In genomic region chrX:46754450-46755075, GRCh38 we compare ENCODE assay signal across 12 cellular contexts. TPM values are rescaled to one million over a fixed set of nuclear protein-coding genes. Genes with fewer than 3 reads are reported as not detected.
A peak's percentile ranks its signal among the peaks of the same experiment; 100 is the strongest.
DNase-seq lines count a peak whose midpoint lies in the region; ATAC-seq and TF ChIP-seq lines count a peak whose summit lies in the region.
"Had no signal": no experiment of that assay in that cellular context is flagged by ENCODE, and none has a peak within 500 bp of the region (broad histone marks: within the 10 kb centered on the region; RNA-seq: fewer than 3 reads in every experiment).

No MANE protein-coding gene starts in this region.

- peak; percentile 4 for DNase-seq in Ammon's horn (ENCODE audit: low spot score)
- peak; percentile 56 for DNase-seq in GM12865 (ENCODE audit: low read depth)
- DNase-seq in NAMALWA (ENCODE audit: low spot score) = peak; percentile 72
- no peak for DNase-seq in activated naive CD8-positive, alpha-beta T cell treated with anti-CD3 and anti-CD28 coated beads for 36 hours
- no peak for DNase-seq in NCI-H2029 treated with DMSO at 0.1 percent for 48 hours (lab: John Stamatoyannopoulos, UW)
- no peak for DNase-seq in uterus
- no peak for DNase-seq in activated CD8-positive, alpha-beta memory T cell treated with anti-CD3 and anti-CD28 coated beads for 24 hours
- DNase-seq: amygdala, KG1, natural killer cell had no signal

- TF ChIP-seq POLR2A in uterus (IDR thresholded peaks at IDR 0.05) = no peak

- H3K36me3 ChIP-seq in uterus = no peaks in the 10 kb centered on the region

- H3K4me3 ChIP-seq in GM12865 (ENCODE audit: low read depth, low read length) (peak overlapping the region; percentile 64), uterus (no peak overlapping the region)

- H3K9me3 ChIP-seq in uterus = no peaks in the 10 kb centered on the region

- H3K36me3 Mint-ChIP-seq in activated naive CD8-positive, alpha-beta T cell treated with anti-CD3 and anti-CD28 coated beads for 36 hours = peaks cover 3% of the 10 kb centered on the region
- H3K36me3 Mint-ChIP-seq: natural killer cell had no signal

- peak overlapping the region; percentile 69 for H3K27ac Mint-ChIP-seq in activated naive CD8-positive, alpha-beta T cell treated with anti-CD3 and anti-CD28 coated beads for 36 hours
- H3K27ac Mint-ChIP-seq: natural killer cell had no signal

- H3K27ac ChIP-seq in uterus = no peak overlapping the region

- H3K27me3 Mint-ChIP-seq in activated naive CD8-positive, alpha-beta T cell treated with anti-CD3 and anti-CD28 coated beads for 36 hours = no peaks in the 10 kb centered on the region

- H3K4me1 Mint-ChIP-seq in activated naive CD8-positive, alpha-beta T cell treated with anti-CD3 and anti-CD28 coated beads for 36 hours = peaks cover 14% of the 10 kb centered on the region

- TF ChIP-seq CTCF in GM12865 (IDR thresholded peaks at IDR 0.05; ENCODE audit: insufficient read depth, low read depth, low read length, missing control alignments) = no peak
- no peak for TF ChIP-seq CTCF in uterus (IDR thresholded peaks at IDR 0.05)

- intact Hi-C loops in uterus (cut with DNase I; ENCODE audit: low total_unique reads) = no loop called here

- no peaks in the 10 kb centered on the region for H3K9me3 Mint-ChIP-seq in activated naive CD8-positive, alpha-beta T cell treated with anti-CD3 and anti-CD28 coated beads for 36 hours
- H3K9me3 Mint-ChIP-seq: natural killer cell had no signal

- H3K4me1 ChIP-seq in uterus = no peaks in the 10 kb centered on the region

- no peaks in the 10 kb centered on the region for H3K27me3 ChIP-seq in uterus

- H3K4me3 Mint-ChIP-seq in activated naive CD8-positive, alpha-beta T cell treated with anti-CD3 and anti-CD28 coated beads for 36 hours = no peak overlapping the region
- H3K4me3 Mint-ChIP-seq: natural killer cell had no signal

- no peak for ATAC-seq in HG02642 (IDR thresholded peaks at IDR 0.05; ENCODE audit: poor library complexity, unreplicated experiment)
- ATAC-seq: natural killer cell, SK-N-SH treated with all-trans-retinoic acid at 6 μM for 48 hours had no signal

RNA-seq across cellular contexts. Expression of gene SLC9A7, which starts 4.4 kb away (rescaled TPM):
- 10 to 100 TPM; 11.5 to 12.4 TPM for total RNA-seq in activated naive CD8-positive, alpha-beta T cell treated with anti-CD3 and anti-CD28 coated beads for 36 hours
- 1 to 10 TPM in 2 of 4 donors, under 1 TPM in 2; 0.51 to 6.4 (median 3.3) TPM for total RNA-seq in uterus

Comparison
In these comparisons a context has a peak if more than half of its experiments do, and no peak if none do; other contexts are left out.
1. DNase-seq: peak in Ammon's horn (single experiment), GM12865 (single experiment) and NAMALWA (single experiment); none in activated naive CD8-positive, alpha-beta T cell treated with anti-CD3 and anti-CD28 coated beads for 36 hours (single experiment), NCI-H2029 treated with DMSO at 0.1 percent for 48 hours (single experiment), uterus (0 of 2) and activated CD8-positive, alpha-beta memory T cell treated with anti-CD3 and anti-CD28 coated beads for 24 hours (single experiment).